Comparison of ENCODE assay signal across 8 cellular contexts in the genomic region with DNA sequence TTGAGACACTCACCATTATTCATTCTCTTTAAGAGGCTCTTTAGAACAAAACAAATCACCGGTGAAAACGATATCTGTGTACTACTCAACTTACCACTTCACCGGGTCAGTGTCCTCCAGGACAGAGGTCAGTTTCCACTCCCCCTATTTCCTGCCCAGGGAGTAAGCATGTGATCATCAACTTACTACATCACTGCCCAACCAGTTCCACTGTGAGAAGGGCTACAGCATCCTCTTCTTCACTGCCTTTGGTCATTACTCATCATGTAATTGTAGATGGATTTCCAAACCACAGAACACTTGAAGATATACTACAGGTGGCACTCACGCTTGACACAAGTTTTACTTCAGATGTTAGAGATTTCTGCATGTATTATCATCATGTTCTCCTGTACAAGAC. TPM values are rescaled to one million over a fixed set of nuclear protein-coding genes. Genes with fewer than 3 reads are reported as not detected.
DNase-seq lines count a peak whose midpoint lies in the region; ATAC-seq and TF ChIP-seq lines count a peak whose summit lies in the region.

No MANE protein-coding gene starts in this region.

- in situ Hi-C loops in GM23248 (cut with MboI) = no loop called here

- peak overlapping the region; percentile 16; the same call in 1 of the 2 replicates for H2AFZ ChIP-seq in GM23248

- CTCF ChIA-PET in RWPE1 (lab: Yijun Ruan, JAX) = no interaction called here

- no peaks in the 10 kb centered on the region for H3K9me2 ChIP-seq in GM23248 (ENCODE audit: insufficient read depth)

- ATAC-seq in aorta (ENCODE audit: low FRiP score) = peak; percentile 57

- H3K4me1 ChIP-seq in GM23248 (ENCODE audit: insufficient read depth) = peaks cover 16% of the 10 kb centered on the region
- no peaks in the 10 kb centered on the region for H3K4me1 ChIP-seq in aorta (ENCODE audit: control insufficient read depth in 1 of 2, insufficient read depth in 2 of 2, low read length in 2 of 2)

- no peaks in the 10 kb centered on the region for H4K20me1 ChIP-seq in GM23248 (ENCODE audit: insufficient read depth)

- H3K36me3 ChIP-seq in GM23248 (ENCODE audit: low read depth) (no peaks in the 10 kb centered on the region), aorta (ENCODE audit: control insufficient read depth in 1 of 2, insufficient read depth in 2 of 2, low read length in 1 of 2) (no peaks in the 10 kb centered on the region)

- intact Hi-C loops in aorta (cut with DNase I) = no loop called here
- intact Hi-C loops in posterior cingulate gyrus (cut with DNase I) = loop anchor here (10.0 kb wide), 1 partner anchor 90 kb away; no protein-coding TSS in a partner anchor

- H3K27ac ChIP-seq in GM23248 (peak overlapping the region; percentile 62), RWPE1 (no peak overlapping the region), aorta (ENCODE audit: low read depth in 1 of 2, low read length in 2 of 2) (no peak overlapping the region), coronary artery (peak overlapping the region in 1 of 2 donors; percentile 72)

- TF ChIP-seq CTCF in RWPE1 (conservative IDR thresholded peaks at IDR 0.05; ENCODE audit: low read depth) = no peak
- no peak for TF ChIP-seq CTCF in coronary artery (IDR thresholded peaks at IDR 0.05)

- H3K9ac ChIP-seq in GM23248 = peak overlapping the region; percentile 22; the same call in 1 of the 2 replicates

- no peaks in the 10 kb centered on the region for H3K79me2 ChIP-seq in GM23248 (ENCODE audit: insufficient read depth)

- H3K4me3 ChIP-seq in GM23248 = peak overlapping the region; percentile 55
- no peak overlapping the region for H3K4me3 ChIP-seq in aorta (ENCODE audit: low read length in 2 of 2)
- no peak overlapping the region for H3K4me3 ChIP-seq in coronary artery

- 1 to 2% methylated on average over 4 of the region's 4 CpGs for WGBS in GM23248 (ENCODE audit: low coverage in 1 of 2, low lambda C conversion rate in 2 of 2, missing lambda C conversion rate in 2 of 2), 2 experiments
- WGBS in aorta, 2 donors = 74 to 80% methylated on average over 4 of the region's 4 CpGs

- peak; percentile 77 for DNase-seq in DMS53 treated with DMSO at 0.1 percent for 48 hours (lab: John Stamatoyannopoulos, UW; ENCODE audit: unreplicated experiment)
- peak; percentile 70 for DNase-seq in GM23248
- peak; percentile 65 for DNase-seq in RWPE1 (ENCODE audit: low spot score)
- peak; percentile 62 for DNase-seq in islet precursor cell
- no peak for DNase-seq in aorta
- no peak for DNase-seq in 8988T
- DNase-seq in posterior cingulate gyrus = no peak
- DNase-seq in coronary artery (ENCODE audit: low spot score) = no peak

- H3K27me3 ChIP-seq in GM23248 (replicated peaks; ENCODE audit: insufficient read depth) = no peaks in the 10 kb centered on the region
- no peaks in the 10 kb centered on the region for H3K27me3 ChIP-seq in aorta (ENCODE audit: control insufficient read depth in 1 of 2, insufficient read depth in 2 of 2, low read length in 1 of 2)

- peak overlapping the region; percentile 73 for H3K4me2 ChIP-seq in GM23248 (ENCODE audit: unreplicated experiment)

- POLR2A ChIA-PET in RWPE1 (lab: Yijun Ruan, JAX; ENCODE audit: low non-redundant PET) = no interaction called here

- H3F3A ChIP-seq in GM23248 (ENCODE audit: insufficient read depth) = peaks cover 25% of the 10 kb centered on the region

- H3K9me3 ChIP-seq in GM23248 (ENCODE audit: low read depth) (no peaks in the 10 kb centered on the region), aorta (ENCODE audit: control insufficient read depth, low read length) (no peaks in the 10 kb centered on the region)

RNA-seq across cellular contexts. Expression of a gene that starts 5.7 kb away (rescaled TPM):
- total RNA-seq in GM23248 (2014; rRNA removed; shearing (Covaris generic)) = 0.11 and 0.13 TPM in 2 replicates
- polyA plus RNA-seq in GM23248 (2016; fragmentation: Nextera tagmentation; extraction: Ambion mirVana) = 0.32 and 0.46 TPM in 2 replicates
- total RNA-seq in aorta = 10 to 100 TPM; 15.5 to 16.8 TPM
- 1 to 10 TPM in 1 of 2 donors, under 1 TPM in 1; 0.74 to 9.5 TPM for polyA plus RNA-seq in aorta

Comparison
In these comparisons a context has a peak if more than half of its experiments do, and no peak if none do; other contexts are left out.
1. DNase-seq: peak in DMS53 treated with DMSO at 0.1 percent for 48 hours (single experiment), GM23248 (single experiment), RWPE1 (single experiment) and islet precursor cell (single experiment); none in aorta (0 of 2), 8988T (single experiment), posterior cingulate gyrus (0 of 10) and coronary artery (single experiment).
2. RNA of a gene that starts 5.7 kb away (total RNA-seq): 15.5 to 16.8 TPM in aorta; 0.11 to 0.13 TPM in GM23248; every median in the first group is over 10 times any median in the second.